Comparison of ENCODE assay signal across 1 cellular context in the genomic region with DNA sequence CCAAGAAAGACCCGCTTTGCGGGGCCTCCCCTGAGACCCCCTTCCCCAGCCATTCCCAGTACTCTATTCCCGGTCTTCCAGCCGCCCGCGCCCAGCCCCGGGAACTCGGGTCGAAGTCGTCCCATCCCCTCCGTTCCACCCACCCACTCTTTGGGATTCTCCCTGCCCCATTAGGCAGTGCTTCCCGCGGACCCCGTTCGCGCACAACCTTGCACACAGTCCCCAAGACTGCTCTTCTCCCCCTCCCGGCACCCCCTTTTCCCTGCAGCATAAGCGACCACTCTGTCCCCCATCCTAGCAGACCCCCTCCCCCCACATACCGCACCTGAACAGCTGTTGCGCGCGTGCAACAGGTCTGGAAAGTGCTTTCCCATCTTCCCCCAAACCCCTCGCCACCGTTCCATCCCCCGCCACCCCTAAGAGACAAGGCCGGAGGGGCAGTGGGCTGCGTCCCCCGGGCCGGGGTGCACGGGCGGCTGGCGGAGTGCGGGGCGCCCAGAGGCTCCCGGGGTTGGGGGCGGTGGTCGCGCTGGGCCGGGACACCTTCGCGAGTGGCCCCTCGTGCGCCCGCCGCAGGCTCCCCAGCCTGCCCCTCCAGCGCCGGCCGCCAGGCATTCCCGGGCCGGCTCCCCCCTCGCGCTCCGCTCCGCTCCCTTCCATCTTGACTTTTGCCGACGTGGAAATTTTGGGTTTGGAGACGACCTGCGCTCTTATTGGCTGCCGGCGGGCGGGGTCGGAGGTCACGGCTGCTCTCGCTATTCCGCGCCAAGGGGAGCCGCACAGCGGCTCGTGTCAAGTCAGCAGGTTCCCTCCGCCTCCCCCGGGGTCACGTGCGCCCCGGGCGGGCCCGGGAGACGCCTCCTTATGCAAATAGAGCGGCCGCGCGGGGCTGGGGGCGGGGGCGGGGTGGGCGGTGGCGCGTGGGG.
TF ChIP-seq lines count a peak whose summit lies in the region.

No MANE protein-coding gene starts in this region.

TF ChIP-seq in HEK293, 187 proteins besides CTCF, POLR2A, EP300 and RAD21 (continued from another document and continues in another):
- TF ChIP-seq, protein P1, sequence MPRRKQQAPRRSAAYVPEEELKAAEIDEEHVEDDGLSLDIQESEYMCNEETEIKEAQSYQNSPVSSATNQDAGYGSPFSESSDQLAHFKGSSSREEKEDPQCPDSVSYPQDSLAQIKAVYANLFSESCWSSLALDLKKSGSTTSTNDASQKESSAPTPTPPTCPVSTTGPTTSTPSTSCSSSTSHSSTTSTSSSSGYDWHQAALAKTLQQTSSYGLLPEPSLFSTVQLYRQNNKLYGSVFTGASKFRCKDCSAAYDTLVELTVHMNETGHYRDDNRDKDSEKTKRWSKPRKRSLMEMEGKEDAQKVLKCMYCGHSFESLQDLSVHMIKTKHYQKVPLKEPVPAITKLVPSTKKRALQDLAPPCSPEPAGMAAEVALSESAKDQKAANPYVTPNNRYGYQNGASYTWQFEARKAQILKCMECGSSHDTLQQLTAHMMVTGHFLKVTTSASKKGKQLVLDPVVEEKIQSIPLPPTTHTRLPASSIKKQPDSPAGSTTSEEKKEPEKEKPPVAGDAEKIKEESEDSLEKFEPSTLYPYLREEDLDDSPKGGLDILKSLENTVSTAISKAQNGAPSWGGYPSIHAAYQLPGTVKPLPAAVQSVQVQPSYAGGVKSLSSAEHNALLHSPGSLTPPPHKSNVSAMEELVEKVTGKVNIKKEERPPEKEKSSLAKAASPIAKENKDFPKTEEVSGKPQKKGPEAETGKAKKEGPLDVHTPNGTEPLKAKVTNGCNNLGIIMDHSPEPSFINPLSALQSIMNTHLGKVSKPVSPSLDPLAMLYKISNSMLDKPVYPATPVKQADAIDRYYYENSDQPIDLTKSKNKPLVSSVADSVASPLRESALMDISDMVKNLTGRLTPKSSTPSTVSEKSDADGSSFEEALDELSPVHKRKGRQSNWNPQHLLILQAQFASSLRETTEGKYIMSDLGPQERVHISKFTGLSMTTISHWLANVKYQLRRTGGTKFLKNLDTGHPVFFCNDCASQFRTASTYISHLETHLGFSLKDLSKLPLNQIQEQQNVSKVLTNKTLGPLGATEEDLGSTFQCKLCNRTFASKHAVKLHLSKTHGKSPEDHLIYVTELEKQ (tag by site-specific recombination; IDR thresholded peaks at IDR 0.05; ENCODE audit: borderline replicate concordance): no peak
- TF ChIP-seq ZNF423 (tag by site-specific recombination; IDR thresholded peaks at IDR 0.05) (0 out of 2 replicates have a peak, but pooled peaks have one; percentile 25), ZNF341 (tag by site-specific recombination; IDR thresholded peaks at IDR 0.05; ENCODE audit: low read depth) (peak; percentile 77), IKZF3 (tag by site-specific recombination; IDR thresholded peaks at IDR 0.05) (peak; percentile 59), WT1 (tag by site-specific recombination; IDR thresholded peaks at IDR 0.05) (0 out of 2 replicates have a peak, but pooled peaks have one; percentile 1), ZNF701 (tag by site-specific recombination; IDR thresholded peaks at IDR 0.05) (no peak), ZNF169 (tag by site-specific recombination; IDR thresholded peaks at IDR 0.05) (no peak), ZNF324 (tag by site-specific recombination; IDR thresholded peaks at IDR 0.05) (0 out of 2 replicates have a peak, but pooled peaks have one; percentile 43), ZNF239 (tag by site-specific recombination; IDR thresholded peaks at IDR 0.05) (no peak), ZNF670 (tag by site-specific recombination; IDR thresholded peaks at IDR 0.05; ENCODE audit: low read depth) (no peak), ZSCAN30 (tag by site-specific recombination; IDR thresholded peaks at IDR 0.05) (0 out of 2 replicates have a peak, but pooled peaks have one; percentile 22), ZNF335 (tag by site-specific recombination; conservative IDR thresholded peaks at IDR 0.05) (peak; percentile 57; the same call in 1 of the 2 replicates), ZBTB8A (tag by site-specific recombination; IDR thresholded peaks at IDR 0.05) (no peak), ZNF174 (tag by site-specific recombination; IDR thresholded peaks at IDR 0.05) (no peak), ZNF19 (tag by site-specific recombination; IDR thresholded peaks at IDR 0.05; ENCODE audit: low read depth) (no peak), ZNF707 (tag by site-specific recombination; IDR thresholded peaks at IDR 0.05) (no peak), ZNF140 (tag by site-specific recombination; IDR thresholded peaks at IDR 0.05) (peak; percentile 59; the same call in 1 of the 2 replicates), BCL11A (tag by site-specific recombination; IDR thresholded peaks at IDR 0.05; ENCODE audit: low read depth) (no peak), SCRT1 (tag by site-specific recombination; IDR thresholded peaks at IDR 0.05; ENCODE audit: borderline replicate concordance) (peak; percentile 97), KLF1 (tag by site-specific recombination; IDR thresholded peaks at IDR 0.05) (peak; percentile 67; the same call in 1 of the 2 replicates), ZNF426 (tag by site-specific recombination; IDR thresholded peaks at IDR 0.05) (no peak), ZNF473 (tag by site-specific recombination; IDR thresholded peaks at IDR 0.05) (no peak), ZNF404 (tag by site-specific recombination; IDR thresholded peaks at IDR 0.05) (no peak), ZNF600 (tag by site-specific recombination; IDR thresholded peaks at IDR 0.05) (no peak)
- TF ChIP-seq, protein P2, sequence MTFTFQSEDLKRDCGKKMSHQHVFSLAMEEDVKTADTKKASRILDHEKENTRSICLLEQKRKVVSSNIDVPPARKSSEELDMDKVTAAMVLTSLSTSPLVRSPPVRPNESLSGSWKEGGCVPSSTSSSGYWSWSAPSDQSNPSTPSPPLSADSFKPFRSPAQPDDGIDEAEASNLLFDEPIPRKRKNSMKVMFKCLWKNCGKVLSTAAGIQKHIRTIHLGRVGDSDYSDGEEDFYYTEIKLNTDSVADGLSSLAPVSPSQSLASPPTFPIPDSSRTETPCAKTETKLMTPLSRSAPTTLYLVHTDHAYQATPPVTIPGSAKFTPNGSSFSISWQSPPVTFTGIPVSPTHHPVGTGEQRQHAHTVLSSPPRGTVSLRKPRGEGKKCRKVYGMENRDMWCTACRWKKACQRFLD (tag by site-specific recombination; IDR thresholded peaks at IDR 0.05): no peak
- TF ChIP-seq, protein P3, sequence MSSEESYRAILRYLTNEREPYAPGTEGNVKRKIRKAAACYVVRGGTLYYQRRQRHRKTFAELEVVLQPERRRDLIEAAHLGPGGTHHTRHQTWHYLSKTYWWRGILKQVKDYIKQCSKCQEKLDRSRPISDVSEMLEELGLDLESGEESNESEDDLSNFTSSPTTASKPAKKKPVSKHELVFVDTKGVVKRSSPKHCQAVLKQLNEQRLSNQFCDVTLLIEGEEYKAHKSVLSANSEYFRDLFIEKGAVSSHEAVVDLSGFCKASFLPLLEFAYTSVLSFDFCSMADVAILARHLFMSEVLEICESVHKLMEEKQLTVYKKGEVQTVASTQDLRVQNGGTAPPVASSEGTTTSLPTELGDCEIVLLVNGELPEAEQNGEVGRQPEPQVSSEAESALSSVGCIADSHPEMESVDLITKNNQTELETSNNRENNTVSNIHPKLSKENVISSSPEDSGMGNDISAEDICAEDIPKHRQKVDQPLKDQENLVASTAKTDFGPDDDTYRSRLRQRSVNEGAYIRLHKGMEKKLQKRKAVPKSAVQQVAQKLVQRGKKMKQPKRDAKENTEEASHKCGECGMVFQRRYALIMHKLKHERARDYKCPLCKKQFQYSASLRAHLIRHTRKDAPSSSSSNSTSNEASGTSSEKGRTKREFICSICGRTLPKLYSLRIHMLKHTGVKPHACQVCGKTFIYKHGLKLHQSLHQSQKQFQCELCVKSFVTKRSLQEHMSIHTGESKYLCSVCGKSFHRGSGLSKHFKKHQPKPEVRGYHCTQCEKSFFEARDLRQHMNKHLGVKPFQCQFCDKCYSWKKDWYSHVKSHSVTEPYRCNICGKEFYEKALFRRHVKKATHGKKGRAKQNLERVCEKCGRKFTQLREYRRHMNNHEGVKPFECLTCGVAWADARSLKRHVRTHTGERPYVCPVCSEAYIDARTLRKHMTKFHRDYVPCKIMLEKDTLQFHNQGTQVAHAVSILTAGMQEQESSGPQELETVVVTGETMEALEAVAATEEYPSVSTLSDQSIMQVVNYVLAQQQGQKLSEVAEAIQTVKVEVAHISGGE (tag by site-specific recombination; conservative IDR thresholded peaks at IDR 0.05; ENCODE audit: low read depth): 0 out of 2 replicates have a peak, but pooled peaks have one; percentile 8
- TF ChIP-seq, protein P4, sequence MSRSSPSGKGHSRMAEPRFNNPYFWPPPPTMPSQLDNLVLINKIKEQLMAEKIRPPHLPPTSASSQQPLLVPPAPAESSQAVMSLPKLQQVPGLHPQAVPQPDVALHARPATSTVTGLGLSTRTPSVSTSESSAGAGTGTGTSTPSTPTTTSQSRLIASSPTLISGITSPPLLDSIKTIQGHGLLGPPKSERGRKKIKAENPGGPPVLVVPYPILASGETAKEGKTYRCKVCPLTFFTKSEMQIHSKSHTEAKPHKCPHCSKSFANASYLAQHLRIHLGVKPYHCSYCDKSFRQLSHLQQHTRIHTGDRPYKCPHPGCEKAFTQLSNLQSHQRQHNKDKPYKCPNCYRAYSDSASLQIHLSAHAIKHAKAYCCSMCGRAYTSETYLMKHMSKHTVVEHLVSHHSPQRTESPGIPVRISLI (tag by site-specific recombination; IDR thresholded peaks at IDR 0.05): no peak
- TF ChIP-seq, protein P5, sequence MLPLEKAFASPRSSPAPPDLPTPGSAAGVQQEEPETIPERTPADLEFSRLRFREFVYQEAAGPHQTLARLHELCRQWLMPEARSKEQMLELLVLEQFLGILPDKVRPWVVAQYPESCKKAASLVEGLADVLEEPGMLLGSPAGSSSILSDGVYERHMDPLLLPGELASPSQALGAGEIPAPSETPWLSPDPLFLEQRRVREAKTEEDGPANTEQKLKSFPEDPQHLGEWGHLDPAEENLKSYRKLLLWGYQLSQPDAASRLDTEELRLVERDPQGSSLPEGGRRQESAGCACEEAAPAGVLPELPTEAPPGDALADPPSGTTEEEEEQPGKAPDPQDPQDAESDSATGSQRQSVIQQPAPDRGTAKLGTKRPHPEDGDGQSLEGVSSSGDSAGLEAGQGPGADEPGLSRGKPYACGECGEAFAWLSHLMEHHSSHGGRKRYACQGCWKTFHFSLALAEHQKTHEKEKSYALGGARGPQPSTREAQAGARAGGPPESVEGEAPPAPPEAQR (tag by site-specific recombination; IDR thresholded peaks at IDR 0.05): no peak
- TF ChIP-seq, protein P6, sequence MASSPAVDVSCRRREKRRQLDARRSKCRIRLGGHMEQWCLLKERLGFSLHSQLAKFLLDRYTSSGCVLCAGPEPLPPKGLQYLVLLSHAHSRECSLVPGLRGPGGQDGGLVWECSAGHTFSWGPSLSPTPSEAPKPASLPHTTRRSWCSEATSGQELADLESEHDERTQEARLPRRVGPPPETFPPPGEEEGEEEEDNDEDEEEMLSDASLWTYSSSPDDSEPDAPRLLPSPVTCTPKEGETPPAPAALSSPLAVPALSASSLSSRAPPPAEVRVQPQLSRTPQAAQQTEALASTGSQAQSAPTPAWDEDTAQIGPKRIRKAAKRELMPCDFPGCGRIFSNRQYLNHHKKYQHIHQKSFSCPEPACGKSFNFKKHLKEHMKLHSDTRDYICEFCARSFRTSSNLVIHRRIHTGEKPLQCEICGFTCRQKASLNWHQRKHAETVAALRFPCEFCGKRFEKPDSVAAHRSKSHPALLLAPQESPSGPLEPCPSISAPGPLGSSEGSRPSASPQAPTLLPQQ (tag by site-specific recombination; IDR thresholded peaks at IDR 0.05): 0 out of 2 replicates have a peak, but pooled peaks have one; percentile 21
- TF ChIP-seq, protein P7, sequence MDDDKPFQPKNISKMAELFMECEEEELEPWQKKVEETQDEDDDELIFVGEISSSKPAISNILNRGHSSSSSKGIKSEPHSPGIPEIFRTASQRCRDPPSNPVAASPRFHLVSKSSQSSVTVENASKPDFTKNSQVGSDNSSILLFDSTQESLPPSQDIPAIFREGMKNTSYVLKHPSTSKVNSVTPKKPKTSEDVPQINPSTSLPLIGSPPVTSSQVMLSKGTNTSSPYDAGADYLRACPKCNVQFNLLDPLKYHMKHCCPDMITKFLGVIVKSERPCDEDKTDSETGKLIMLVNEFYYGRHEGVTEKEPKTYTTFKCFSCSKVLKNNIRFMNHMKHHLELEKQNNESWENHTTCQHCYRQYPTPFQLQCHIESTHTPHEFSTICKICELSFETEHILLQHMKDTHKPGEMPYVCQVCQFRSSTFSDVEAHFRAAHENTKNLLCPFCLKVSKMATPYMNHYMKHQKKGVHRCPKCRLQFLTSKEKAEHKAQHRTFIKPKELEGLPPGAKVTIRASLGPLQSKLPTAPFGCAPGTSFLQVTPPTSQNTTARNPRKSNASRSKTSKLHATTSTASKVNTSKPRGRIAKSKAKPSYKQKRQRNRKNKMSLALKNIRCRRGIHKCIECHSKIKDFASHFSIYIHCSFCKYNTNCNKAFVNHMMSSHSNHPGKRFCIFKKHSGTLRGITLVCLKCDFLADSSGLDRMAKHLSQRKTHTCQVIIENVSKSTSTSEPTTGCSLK (tag by site-specific recombination; IDR thresholded peaks at IDR 0.05): no peak
- TF ChIP-seq, protein P8, sequence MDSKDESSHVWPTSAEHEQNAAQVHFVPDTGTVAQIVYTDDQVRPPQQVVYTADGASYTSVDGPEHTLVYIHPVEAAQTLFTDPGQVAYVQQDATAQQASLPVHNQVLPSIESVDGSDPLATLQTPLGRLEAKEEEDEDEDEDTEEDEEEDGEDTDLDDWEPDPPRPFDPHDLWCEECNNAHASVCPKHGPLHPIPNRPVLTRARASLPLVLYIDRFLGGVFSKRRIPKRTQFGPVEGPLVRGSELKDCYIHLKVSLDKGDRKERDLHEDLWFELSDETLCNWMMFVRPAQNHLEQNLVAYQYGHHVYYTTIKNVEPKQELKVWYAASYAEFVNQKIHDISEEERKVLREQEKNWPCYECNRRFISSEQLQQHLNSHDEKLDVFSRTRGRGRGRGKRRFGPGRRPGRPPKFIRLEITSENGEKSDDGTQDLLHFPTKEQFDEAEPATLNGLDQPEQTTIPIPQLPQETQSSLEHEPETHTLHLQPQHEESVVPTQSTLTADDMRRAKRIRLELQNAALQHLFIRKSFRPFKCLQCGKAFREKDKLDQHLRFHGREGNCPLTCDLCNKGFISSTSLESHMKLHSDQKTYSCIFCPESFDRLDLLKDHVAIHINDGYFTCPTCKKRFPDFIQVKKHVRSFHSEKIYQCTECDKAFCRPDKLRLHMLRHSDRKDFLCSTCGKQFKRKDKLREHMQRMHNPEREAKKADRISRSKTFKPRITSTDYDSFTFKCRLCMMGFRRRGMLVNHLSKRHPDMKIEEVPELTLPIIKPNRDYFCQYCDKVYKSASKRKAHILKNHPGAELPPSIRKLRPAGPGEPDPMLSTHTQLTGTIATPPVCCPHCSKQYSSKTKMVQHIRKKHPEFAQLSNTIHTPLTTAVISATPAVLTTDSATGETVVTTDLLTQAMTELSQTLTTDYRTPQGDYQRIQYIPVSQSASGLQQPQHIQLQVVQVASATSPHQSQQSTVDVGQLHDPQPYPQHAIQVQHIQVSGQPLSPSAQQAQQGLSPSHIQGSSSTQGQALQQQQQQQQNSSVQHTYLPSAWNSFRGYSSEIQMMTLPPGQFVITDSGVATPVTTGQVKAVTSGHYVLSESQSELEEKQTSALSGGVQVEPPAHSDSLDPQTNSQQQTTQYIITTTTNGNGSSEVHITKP (tag by site-specific recombination; IDR thresholded peaks at IDR 0.05): 0 out of 2 replicates have a peak, but pooled peaks have one; percentile 12
- TF ChIP-seq, protein P9, sequence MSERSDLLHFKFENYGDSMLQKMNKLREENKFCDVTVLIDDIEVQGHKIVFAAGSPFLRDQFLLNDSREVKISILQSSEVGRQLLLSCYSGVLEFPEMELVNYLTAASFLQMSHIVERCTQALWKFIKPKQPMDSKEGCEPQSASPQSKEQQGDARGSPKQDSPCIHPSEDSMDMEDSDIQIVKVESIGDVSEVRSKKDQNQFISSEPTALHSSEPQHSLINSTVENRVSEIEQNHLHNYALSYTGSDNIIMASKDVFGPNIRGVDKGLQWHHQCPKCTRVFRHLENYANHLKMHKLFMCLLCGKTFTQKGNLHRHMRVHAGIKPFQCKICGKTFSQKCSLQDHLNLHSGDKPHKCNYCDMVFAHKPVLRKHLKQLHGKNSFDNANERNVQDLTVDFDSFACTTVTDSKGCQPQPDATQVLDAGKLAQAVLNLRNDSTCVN (tag by site-specific recombination; optimal IDR thresholded peaks at IDR 0.05): peak; percentile 46
